ENCODE assay signal across 10 cellular contexts in the genomic region with DNA sequence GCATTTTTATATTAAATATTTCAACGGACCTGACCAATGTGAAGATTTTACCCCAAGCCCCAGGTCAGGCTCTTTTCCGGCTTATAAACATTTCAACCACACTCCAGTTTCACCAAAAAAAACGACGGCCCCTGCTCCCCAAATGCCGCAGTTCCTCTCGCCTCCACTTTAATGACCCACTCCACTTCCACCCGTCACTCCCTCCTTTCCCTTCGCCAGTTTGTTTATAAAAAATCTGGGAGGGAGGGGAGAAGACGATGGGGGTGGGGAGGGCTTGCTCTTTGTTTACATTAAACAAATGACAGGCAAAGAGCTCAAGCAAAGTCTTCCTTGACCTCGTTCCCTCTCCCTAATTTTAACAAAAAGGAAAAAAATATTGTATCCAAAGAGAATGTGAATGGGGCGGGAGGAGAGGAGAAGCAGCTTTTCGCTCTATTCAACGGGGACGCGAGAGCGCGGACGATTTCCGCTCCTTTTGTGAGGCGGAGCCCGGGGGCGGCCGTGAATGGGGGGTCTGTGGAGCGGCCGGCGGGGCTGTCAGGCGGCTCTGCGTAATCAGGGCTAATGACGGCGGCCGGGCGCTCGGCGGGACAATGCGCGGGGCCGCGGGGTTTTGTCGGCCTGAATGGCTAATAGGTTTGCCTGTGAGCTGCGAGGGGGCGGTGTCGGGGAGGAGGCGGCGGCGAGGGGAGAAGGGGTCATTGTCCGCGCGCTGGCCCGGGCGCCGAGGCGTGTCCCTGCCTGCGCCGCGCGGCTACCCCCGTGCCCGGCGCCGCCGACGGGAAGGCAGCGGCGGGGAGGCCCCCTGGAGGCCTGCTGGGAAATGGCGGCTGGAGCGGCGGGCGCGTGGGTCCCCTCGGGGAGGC. TPM values are rescaled to one million over a fixed set of nuclear protein-coding genes. Genes with fewer than 3 reads are reported as not detected.
A peak's percentile ranks its signal among the peaks of the same experiment; 100 is the strongest.
DNase-seq lines count a peak whose midpoint lies in the region; ATAC-seq, FAIRE-seq and TF ChIP-seq lines count a peak whose summit lies in the region.
"Had no signal": no experiment of that assay in that cellular context is flagged by ENCODE, and none has a peak within 500 bp of the region (broad histone marks: within the 10 kb centered on the region; RNA-seq: fewer than 3 reads in every experiment).

No MANE protein-coding gene starts in this region.

- TF ChIP-seq CTCF in foreskin fibroblast (IDR thresholded peaks at IDR 0.05; ENCODE audit: low read depth, low read length) = no peak

- intact Hi-C loops in sciatic nerve (cut with DNase I) = no loop called here

- DNase-seq in DMS 273 (lab: John Stamatoyannopoulos, UW; ENCODE audit: unreplicated experiment) (peak; percentile 86), DMS 273 treated with DMSO at 0.1 percent for 48 hours (lab: John Stamatoyannopoulos, UW) (no peak), foreskin fibroblast (peak in 1 of 2 donors; percentile 47), sciatic nerve (ENCODE audit: low spot score) (peak; percentile 82), RCC 7860 (ENCODE audit: low spot score) (no peak)

- H3K9ac ChIP-seq in HUES48 (ENCODE audit: low read depth, low read length) = no peak overlapping the region

- ATAC-seq in SK-N-SH treated with all-trans-retinoic acid at 6 μM for 48 hours (peak; percentile 84), sciatic nerve (peak; percentile 93), GM18502 (IDR thresholded peaks at IDR 0.05; ENCODE audit: poor library complexity, unreplicated experiment) (no peak)

- no peaks in the 10 kb centered on the region for H3K36me3 ChIP-seq in HUES48 (ENCODE audit: control insufficient read depth, insufficient read depth, low read length)

- peak overlapping the region; percentile 39 for H3K27ac ChIP-seq in HUES48 (ENCODE audit: low read depth, low read length)

- peaks cover 37% of the 10 kb centered on the region for H3K4me1 ChIP-seq in HUES48 (ENCODE audit: control insufficient read depth, insufficient read depth, low read length)

- no peaks in the 10 kb centered on the region for H3K9me3 ChIP-seq in HUES48 (ENCODE audit: control insufficient read depth, insufficient read depth, low read length)

- H3K4me3 ChIP-seq in HUES48 (ENCODE audit: low read depth, low read length) = peak overlapping the region; percentile 59
- H3K4me3 ChIP-seq in foreskin fibroblast (ENCODE audit: low read depth in 1 of 2, low read length in 2 of 2) = peak overlapping the region; percentile 2 to 48

- FAIRE-seq in RCC 7860 (lab: Jason Lieb, UNC) = no peak
- FAIRE-seq: A204.1 had no signal

- peaks cover 98% of the 10 kb centered on the region for H3K27me3 ChIP-seq in HUES48 (ENCODE audit: control insufficient read depth, insufficient read depth, low read length)

TF ChIP-seq in SK-N-SH treated with all-trans-retinoic acid at 6 μM for 48 hours, 23 proteins besides CTCF, POLR2A, EP300 and RAD21:
- TF ChIP-seq, protein P1, sequence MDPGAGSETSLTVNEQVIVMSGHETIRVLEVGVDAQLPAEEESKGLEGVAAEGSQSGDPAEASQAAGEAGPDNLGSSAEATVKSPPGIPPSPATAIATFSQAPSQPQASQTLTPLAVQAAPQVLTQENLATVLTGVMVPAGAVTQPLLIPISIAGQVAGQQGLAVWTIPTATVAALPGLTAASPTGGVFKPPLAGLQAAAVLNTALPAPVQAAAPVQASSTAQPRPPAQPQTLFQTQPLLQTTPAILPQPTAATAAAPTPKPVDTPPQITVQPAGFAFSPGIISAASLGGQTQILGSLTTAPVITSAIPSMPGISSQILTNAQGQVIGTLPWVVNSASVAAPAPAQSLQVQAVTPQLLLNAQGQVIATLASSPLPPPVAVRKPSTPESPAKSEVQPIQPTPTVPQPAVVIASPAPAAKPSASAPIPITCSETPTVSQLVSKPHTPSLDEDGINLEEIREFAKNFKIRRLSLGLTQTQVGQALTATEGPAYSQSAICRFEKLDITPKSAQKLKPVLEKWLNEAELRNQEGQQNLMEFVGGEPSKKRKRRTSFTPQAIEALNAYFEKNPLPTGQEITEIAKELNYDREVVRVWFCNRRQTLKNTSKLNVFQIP (CRISPR knock-in tag; IDR thresholded peaks at IDR 0.05; ENCODE audit: borderline replicate concordance, low read depth) = no peak
- TF ChIP-seq TCF4 (CRISPR knock-in tag; IDR thresholded peaks at IDR 0.05; ENCODE audit: borderline replicate concordance) (no peak), ESRRG (CRISPR knock-in tag; IDR thresholded peaks at IDR 0.05) (no peak), ZNF8 (CRISPR knock-in tag; IDR thresholded peaks at IDR 0.05) (no peak), PPARA (CRISPR knock-in tag; IDR thresholded peaks at IDR 0.05; ENCODE audit: borderline replicate concordance) (no peak), ZFP30 (CRISPR knock-in tag; IDR thresholded peaks at IDR 0.05) (no peak), GLIS3 (CRISPR knock-in tag; IDR thresholded peaks at IDR 0.05) (no peak), ISL1 (CRISPR knock-in tag; IDR thresholded peaks at IDR 0.05) (no peak), CSDC2 (CRISPR knock-in tag; IDR thresholded peaks at IDR 0.05) (no peak), SNAI2 (CRISPR knock-in tag; IDR thresholded peaks at IDR 0.05) (no peak), TOX (CRISPR knock-in tag; IDR thresholded peaks at IDR 0.05; ENCODE audit: borderline replicate concordance) (no peak), ZNF70 (CRISPR knock-in tag; IDR thresholded peaks at IDR 0.05) (no peak), ZNF565 (CRISPR knock-in tag; conservative IDR thresholded peaks at IDR 0.05; ENCODE audit: low read depth) (no peak), ARNTL (CRISPR knock-in tag; IDR thresholded peaks at IDR 0.05; ENCODE audit: borderline replicate concordance, low read depth) (no peak)
- TF ChIP-seq, protein P2, sequence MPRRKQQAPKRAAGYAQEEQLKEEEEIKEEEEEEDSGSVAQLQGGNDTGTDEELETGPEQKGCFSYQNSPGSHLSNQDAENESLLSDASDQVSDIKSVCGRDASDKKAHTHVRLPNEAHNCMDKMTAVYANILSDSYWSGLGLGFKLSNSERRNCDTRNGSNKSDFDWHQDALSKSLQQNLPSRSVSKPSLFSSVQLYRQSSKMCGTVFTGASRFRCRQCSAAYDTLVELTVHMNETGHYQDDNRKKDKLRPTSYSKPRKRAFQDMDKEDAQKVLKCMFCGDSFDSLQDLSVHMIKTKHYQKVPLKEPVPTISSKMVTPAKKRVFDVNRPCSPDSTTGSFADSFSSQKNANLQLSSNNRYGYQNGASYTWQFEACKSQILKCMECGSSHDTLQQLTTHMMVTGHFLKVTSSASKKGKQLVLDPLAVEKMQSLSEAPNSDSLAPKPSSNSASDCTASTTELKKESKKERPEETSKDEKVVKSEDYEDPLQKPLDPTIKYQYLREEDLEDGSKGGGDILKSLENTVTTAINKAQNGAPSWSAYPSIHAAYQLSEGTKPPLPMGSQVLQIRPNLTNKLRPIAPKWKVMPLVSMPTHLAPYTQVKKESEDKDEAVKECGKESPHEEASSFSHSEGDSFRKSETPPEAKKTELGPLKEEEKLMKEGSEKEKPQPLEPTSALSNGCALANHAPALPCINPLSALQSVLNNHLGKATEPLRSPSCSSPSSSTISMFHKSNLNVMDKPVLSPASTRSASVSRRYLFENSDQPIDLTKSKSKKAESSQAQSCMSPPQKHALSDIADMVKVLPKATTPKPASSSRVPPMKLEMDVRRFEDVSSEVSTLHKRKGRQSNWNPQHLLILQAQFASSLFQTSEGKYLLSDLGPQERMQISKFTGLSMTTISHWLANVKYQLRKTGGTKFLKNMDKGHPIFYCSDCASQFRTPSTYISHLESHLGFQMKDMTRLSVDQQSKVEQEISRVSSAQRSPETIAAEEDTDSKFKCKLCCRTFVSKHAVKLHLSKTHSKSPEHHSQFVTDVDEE (CRISPR knock-in tag; IDR thresholded peaks at IDR 0.05) = no peak
- TF ChIP-seq, protein P3, sequence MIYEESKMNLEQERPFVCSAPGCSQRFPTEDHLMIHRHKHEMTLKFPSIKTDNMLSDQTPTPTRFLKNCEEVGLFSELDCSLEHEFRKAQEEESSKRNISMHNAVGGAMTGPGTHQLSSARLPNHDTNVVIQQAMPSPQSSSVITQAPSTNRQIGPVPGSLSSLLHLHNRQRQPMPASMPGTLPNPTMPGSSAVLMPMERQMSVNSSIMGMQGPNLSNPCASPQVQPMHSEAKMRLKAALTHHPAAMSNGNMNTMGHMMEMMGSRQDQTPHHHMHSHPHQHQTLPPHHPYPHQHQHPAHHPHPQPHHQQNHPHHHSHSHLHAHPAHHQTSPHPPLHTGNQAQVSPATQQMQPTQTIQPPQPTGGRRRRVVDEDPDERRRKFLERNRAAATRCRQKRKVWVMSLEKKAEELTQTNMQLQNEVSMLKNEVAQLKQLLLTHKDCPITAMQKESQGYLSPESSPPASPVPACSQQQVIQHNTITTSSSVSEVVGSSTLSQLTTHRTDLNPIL (CRISPR knock-in tag; IDR thresholded peaks at IDR 0.05; ENCODE audit: low read depth) = no peak
- TF ChIP-seq, protein P4, sequence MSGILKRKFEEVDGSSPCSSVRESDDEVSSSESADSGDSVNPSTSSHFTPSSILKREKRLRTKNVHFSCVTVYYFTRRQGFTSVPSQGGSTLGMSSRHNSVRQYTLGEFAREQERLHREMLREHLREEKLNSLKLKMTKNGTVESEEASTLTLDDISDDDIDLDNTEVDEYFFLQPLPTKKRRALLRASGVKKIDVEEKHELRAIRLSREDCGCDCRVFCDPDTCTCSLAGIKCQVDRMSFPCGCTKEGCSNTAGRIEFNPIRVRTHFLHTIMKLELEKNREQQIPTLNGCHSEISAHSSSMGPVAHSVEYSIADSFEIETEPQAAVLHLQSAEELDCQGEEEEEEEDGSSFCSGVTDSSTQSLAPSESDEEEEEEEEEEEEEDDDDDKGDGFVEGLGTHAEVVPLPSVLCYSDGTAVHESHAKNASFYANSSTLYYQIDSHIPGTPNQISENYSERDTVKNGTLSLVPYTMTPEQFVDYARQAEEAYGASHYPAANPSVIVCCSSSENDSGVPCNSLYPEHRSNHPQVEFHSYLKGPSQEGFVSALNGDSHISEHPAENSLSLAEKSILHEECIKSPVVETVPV (CRISPR knock-in tag; IDR thresholded peaks at IDR 0.05) = no peak
TF ChIP-seq in SK-N-SH treated with all-trans-retinoic acid at 6 μM for 48 hours: peak in this region for 0.

RNA-seq across cellular contexts. Expression of a gene that starts 5.7 kb away (rescaled TPM):
- total RNA-seq in sciatic nerve = not detected
- total RNA-seq: activated CD8-positive, alpha-beta memory T cell treated with anti-CD3 and anti-CD28 coated beads for 36 hours had no signal

RNA-seq across cellular contexts. Expression of a gene that starts 28.7 kb away (rescaled TPM):
- 4.4 TPM for total RNA-seq in sciatic nerve
- total RNA-seq: activated CD8-positive, alpha-beta memory T cell treated with anti-CD3 and anti-CD28 coated beads for 36 hours had no signal

Comparison
In these comparisons a context has a peak if more than half of its experiments do, and no peak if none do; other contexts are left out.
1. DNase-seq: peak in DMS 273 (single experiment) and sciatic nerve (single experiment); none in DMS 273 treated with DMSO at 0.1 percent for 48 hours (single experiment) and RCC 7860 (single experiment).